In genomic region chr9:91429501-91429900, GRCh38 we compare ENCODE assay signal across 16 cellular contexts. TPM values are rescaled to one million over a fixed set of nuclear protein-coding genes. Genes with fewer than 3 reads are reported as not detected.
A peak's percentile ranks its signal among the peaks of the same experiment; 100 is the strongest.
DNase-seq lines count a peak whose midpoint lies in the region; ATAC-seq, FAIRE-seq and TF ChIP-seq lines count a peak whose summit lies in the region.
"Had no signal": no experiment of that assay in that cellular context is flagged by ENCODE, and none has a peak within 500 bp of the region (broad histone marks: within the 10 kb centered on the region; RNA-seq: fewer than 3 reads in every experiment).

No MANE protein-coding gene starts in this region.

- H3K9ac ChIP-seq in K562 (ENCODE audit: insufficient read depth in 1 of 2, low read depth in 2 of 2, low read length in 2 of 2), result no peak overlapping the region

- WGBS in K562 (ENCODE audit: insufficient coverage, low coverage, missing lambda C conversion rate), result 3% methylated on average over 8 of the region's 8 CpGs
- 77 to 90% (median 84%) methylated on average over 8 of the region's 8 CpGs for WGBS in spleen, 5 donors

- no peak overlapping the region for H2AFZ ChIP-seq in K562 (ENCODE audit: low read depth, low read length)

- in situ Hi-C loops in K562 (cut with MboI), result loop anchor here (5.0 to 25.0 kb wide), 2 partner anchors 397 to 517 kb away; no protein-coding TSS in a partner anchor

- BruUV-seq in K562 (replicated peaks; lab: Mats Ljungman, UMichigan), result no TSS peak

- ATAC-seq in K562, result no peak

- H3K27me3 ChIP-seq in AG04450 (ENCODE audit: control insufficient read depth, insufficient read depth, low read length), result no peaks in the 10 kb centered on the region
- no peaks in the 10 kb centered on the region for H3K27me3 ChIP-seq in HL-60 (ENCODE audit: insufficient read depth, poor library complexity, severe bottlenecking)
- peaks cover 3 to 41% of the 10 kb centered on the region in 2 experiments for H3K27me3 ChIP-seq in K562 (ENCODE audit: control insufficient read depth in 2 of 2, insufficient read depth in 2 of 2, low read length in 2 of 2)
- H3K27me3 ChIP-seq in spleen (replicated peaks in 1 of 7), result peaks cover 0 to 15% (median 0%) of the 10 kb centered on the region in 7 donors

- H3K4me3 ChIP-seq in AG04450 (ENCODE audit: low read depth, low read length) (no peak overlapping the region), HL-60 (replicated peaks; ENCODE audit: insufficient read depth, low read length) (no peak overlapping the region), K562 (no peak overlapping the region), spleen (no peak overlapping the region)

- FAIRE-seq in K562 (lab: Jason Lieb, UNC), result no peak
- FAIRE-seq: D721Med, H1 had no signal

- POLR2A ChIA-PET in AG04450 (lab: Yijun Ruan, JAX), result interaction anchor here (0.7 to 1.2 kb wide), 2 partner anchors 358 to 392 kb away, joined by 3 to 4 read pairs; no protein-coding TSS in a partner anchor
- POLR2A ChIA-PET in K562 (lab: Yijun Ruan, JAX), result no interaction called here

- DNase-seq in AG04450 (ENCODE audit: low read depth, low spot score), result no peak
- DNase-seq in HL-60 (ENCODE audit: low read depth in 1 of 2, low spot score in 1 of 2), result no peak
- no peak for DNase-seq in K562 (ENCODE audit: extremely low read depth in 1 of 4, low spot score in 3 of 4)
- no peak for DNase-seq in spleen
- DNase-seq in stimulated activated CD4-positive, alpha-beta T cell treated with anti-CD3 and anti-CD28 coated beads, Interleukin-4, amount 100 ng/mL, for 4 hours, result no peak
- no peak for DNase-seq in activated naive CD4-positive, alpha-beta T cell treated with Interleukin-2 at 50 U/mL for 16 hours
- DNase-seq in GDM1 (lab: John Stamatoyannopoulos, UW), result no peak
- DNase-seq: ACHN; CD4-positive, alpha-beta memory T cell; HFFc6; Kasumi-1; NCI-H1417; NCI-H2029; NCI-H510A treated with DMSO at 0.1 percent for 48 hours had no signal

- TF ChIP-seq POLR2A in K562 (conservative IDR thresholded peaks at IDR 0.05), result no peak
- TF ChIP-seq POLR2A in spleen (IDR thresholded peaks at IDR 0.05), result no peak

- no peak for TF ChIP-seq EP300 in K562 (IDR thresholded peaks at IDR 0.05; ENCODE audit: low read length)

- no peak for TF ChIP-seq CTCF in AG04450 (IDR thresholded peaks at IDR 0.05; ENCODE audit: low read depth, low read length)
- no peak for TF ChIP-seq CTCF in HL-60 (IDR thresholded peaks at IDR 0.05; ENCODE audit: insufficient read depth, low read length)
- TF ChIP-seq CTCF in K562 (IDR thresholded peaks at IDR 0.05 in 2 of 3, conservative IDR thresholded peaks at IDR 0.05 in 1 of 3; ENCODE audit: insufficient read depth in 2 of 3, low read depth in 1 of 3, low read length in 3 of 3), result no peak
- TF ChIP-seq CTCF in spleen (IDR thresholded peaks at IDR 0.05 in 8 of 11, conservative IDR thresholded peaks at IDR 0.05 in 3 of 11), result no peak

- H3K9me1 ChIP-seq in K562 (ENCODE audit: control insufficient read depth, insufficient read depth, low read length), result no peaks in the 10 kb centered on the region

- H3K27ac ChIP-seq in AG04450 (ENCODE audit: low read depth, low read length) (peak overlapping the region; percentile 71), HL-60 (replicated peaks) (peak overlapping the region; percentile 67), K562 (ENCODE audit: extremely low read depth, low read depth, low read length) (no peak overlapping the region), spleen (peak overlapping the region in 5 of 8 donors; percentile 24 to 79 (median 64))

- no peaks in the 10 kb centered on the region for H4K20me1 ChIP-seq in K562 (replicated peaks; ENCODE audit: control insufficient read depth, insufficient read depth, low read length)

- H3K4me2 ChIP-seq in K562 (ENCODE audit: insufficient read depth, low read length), result no peak overlapping the region

- CTCF ChIA-PET in AG04450 (lab: Charles Lee) (interaction anchor here (0.6 to 2.2 kb wide), 2 partner anchors 514 to 1238 kb away, joined by 3 to 9 read pairs; no protein-coding TSS in a partner anchor), K562 (lab: Yijun Ruan, JAX; ENCODE audit: low intra/inter-chr PET ratio) (no interaction called here)

- no peaks in the 10 kb centered on the region for H3K79me2 ChIP-seq in K562 (ENCODE audit: control insufficient read depth, insufficient read depth, low read length)

- intact Hi-C loops in K562 (cut with micrococcal nuclease) (loop anchor here (5.0 to 10.0 kb wide), 3 partner anchors 155 to 512 kb away; no protein-coding TSS in a partner anchor), spleen (cut with DNase I; ENCODE audit: low total_unique reads) (loop anchor here (5.0 to 10.0 kb wide), 2 partner anchors 235 to 397 kb away; no protein-coding TSS in a partner anchor)

- H3K4me1 ChIP-seq in K562 (replicated peaks in 1 of 2; ENCODE audit: control insufficient read depth in 2 of 2, insufficient read depth in 2 of 2, low read length in 2 of 2), result peaks cover 5 to 10% of the 10 kb centered on the region in 2 experiments
- H3K4me1 ChIP-seq in spleen, result peaks cover 0 to 51% (median 18%) of the 10 kb centered on the region in 6 donors

- no peaks in the 10 kb centered on the region; the same call in 1 of the 2 replicates for H3K9me3 ChIP-seq in AG04450 (ENCODE audit: control insufficient read depth, insufficient read depth, low read length)
- no peaks in the 10 kb centered on the region for H3K9me3 ChIP-seq in K562 (replicated peaks; ENCODE audit: control insufficient read depth, insufficient read depth, low read depth, low read length)
- no peaks in the 10 kb centered on the region for H3K9me3 ChIP-seq in spleen

- no peak for TF ChIP-seq RAD21 in K562 (CRISPR knock-in tag; conservative IDR thresholded peaks at IDR 0.05 in 1 of 2, IDR thresholded peaks at IDR 0.05 in 1 of 2)

- H3K36me3 ChIP-seq in K562 (ENCODE audit: control insufficient read depth, insufficient read depth, low read length), result no peaks in the 10 kb centered on the region
- no peaks in the 10 kb centered on the region for H3K36me3 ChIP-seq in spleen

TF ChIP-seq in K562, 482 proteins besides CTCF, POLR2A, EP300 and RAD21:
- TF ChIP-seq RBM17 (IDR thresholded peaks at IDR 0.05; ENCODE audit: borderline replicate concordance, low read depth, low read length), result no peak
- no peak for TF ChIP-seq E2F1 (CRISPR knock-in tag; IDR thresholded peaks at IDR 0.05)
- TF ChIP-seq ZNF239 (CRISPR knock-in tag; IDR thresholded peaks at IDR 0.05), result peak; percentile 40; the same call in 1 of the 2 replicates
- no peak for TF ChIP-seq ZBED1 (IDR thresholded peaks at IDR 0.05)
TF ChIP-seq in K562: peak in this region for 1.

RNA-seq across cellular contexts. Expression of gene NFIL3, which starts 5.9 kb away (rescaled TPM):
- polyA plus RNA-seq in AG04450 (2011; rRNA removed) (30.2 and 30.3 TPM in 2 replicates), K562 (2011; rRNA removed) (9.3 and 10.3 TPM in 2 replicates), K562 (2014; fragmentation: Illumina TruSeq; extraction: Trizol) (14.2 and 16.1 TPM in 2 replicates), K562 (2014; fragmentation: Nextera tagmentation; extraction: Ambion mirVana) (1 to 10 TPM; 3.2 to 3.8 TPM), K562 (2014; rRNA removed) (7.1 and 7.4 TPM in 2 replicates), spleen (1 to 10 TPM; 4.7 to 8.6 (median 7.4) TPM)
- 23.6 and 32.1 TPM in 2 replicates for polyA minus RNA-seq in AG04450 (2011; rRNA and poly(A)+ RNA removed)
- 4.2 and 15.9 TPM in 2 replicates for total RNA-seq in K562 (2011; cell fraction: chromatin; rRNA removed; ENCODE audit: low replicate concordance)
- 3.5 and 3.9 TPM in 2 replicates for total RNA-seq in K562 (2011; cell fraction: nucleolus; rRNA removed)
- 6.5 and 7.1 TPM in 2 replicates for total RNA-seq in K562 (2011; cell fraction: nucleoplasm; rRNA removed)
- total RNA-seq in K562 (2014; rRNA removed) (4.2 and 4.3 TPM in 2 replicates), K562 (2014; rRNA removed; fragmentation: Illumina TruSeq; extraction: Trizol) (12.3 and 12.4 TPM in 2 replicates), K562 (2015; rRNA removed; fragmentation: Illumina TruSeq; extraction: Trizol) (9.4 and 9.7 TPM in 2 replicates), K562 (2021) (11.9 and 13.8 TPM in 2 replicates), spleen (10 to 100 TPM; 15.5 to 41.9 (median 21.1) TPM)
- 2.5 and 7.6 TPM in 2 replicates for polyA plus RNA-seq in K562 (2011; cell fraction: cytosol; rRNA removed)
- 4.4 and 11.7 TPM in 2 replicates for polyA plus RNA-seq in K562 (2011; cell fraction: nucleus; rRNA removed)
- 12.4 and 24.6 TPM in 2 replicates for polyA plus RNA-seq in K562 (2012)
- 7.6 and 11.7 TPM in 2 replicates for polyA minus RNA-seq in K562 (2011; rRNA and poly(A)+ RNA removed)
- polyA minus RNA-seq in K562 (2011; cell fraction: cytosol; rRNA and poly(A)+ RNA removed), result 5.7 and 6.4 TPM in 2 replicates
- 1.9 and 7.8 TPM in 2 replicates for polyA minus RNA-seq in K562 (2011; cell fraction: nucleus; rRNA and poly(A)+ RNA removed)
